ENCODE assay signal across 18 cellular contexts in the genomic region with DNA sequence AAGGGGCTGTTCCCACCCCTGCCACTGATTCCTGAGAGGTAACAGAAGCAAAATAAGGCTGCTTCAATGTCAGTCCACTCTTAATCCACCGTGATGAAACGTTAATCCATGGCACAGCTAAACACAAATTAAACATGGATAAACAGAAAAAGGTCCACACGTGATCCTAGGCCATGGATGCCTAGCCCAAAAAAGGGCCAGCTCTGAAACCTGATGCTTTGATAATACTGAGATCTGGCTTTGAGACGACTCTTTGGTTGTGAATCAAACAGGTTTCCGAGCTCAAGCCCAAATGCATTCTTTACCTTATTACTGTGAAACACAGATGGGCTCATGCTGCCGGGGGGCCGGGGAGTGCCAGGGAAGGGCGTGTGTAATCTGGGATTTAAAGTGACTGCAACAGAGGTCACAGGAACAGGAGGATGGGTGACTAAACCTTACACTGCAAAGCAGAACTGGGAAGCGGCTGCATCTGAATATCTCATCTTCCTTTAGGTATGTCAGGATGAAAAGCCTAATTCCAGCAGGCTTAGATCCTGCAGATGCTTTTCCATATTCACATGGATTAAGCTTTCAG.
DNase-seq lines count a peak whose midpoint lies in the region; ATAC-seq, FAIRE-seq and TF ChIP-seq lines count a peak whose summit lies in the region.
"Had no signal": no experiment of that assay in that cellular context is flagged by ENCODE, and none has a peak within 500 bp of the region (broad histone marks: within the 10 kb centered on the region; RNA-seq: fewer than 3 reads in every experiment).

No MANE protein-coding gene starts in this region.

- no peaks in the 10 kb centered on the region for H3K9me3 Mint-ChIP-seq in astrocyte (ENCODE audit: unreplicated experiment)
- H3K9me3 Mint-ChIP-seq: activated CD4-positive, alpha-beta T cell treated with anti-CD3 and anti-CD28 coated beads, Interleukin-2, amount 10 ng/mL, durations not matched to agents 24 days and 14 days; activated T-helper 2 cell treated with anti-CD3 and anti-CD28 coated beads, Interferon-gamma antibody, Interleukin-2, Interleukin-4, amounts not matched to agents 10 μg/mL and 5 μg/mL and 100 μg/mL, durations not matched to agents 14 hours and 24 hours and 36 hours; T-cell had no signal

- TF ChIP-seq RAD21 in SK-N-SH (IDR thresholded peaks at IDR 0.05; ENCODE audit: low read length): no peak

- H2AFZ ChIP-seq in SK-N-SH (ENCODE audit: low read depth): no peak overlapping the region
- H2AFZ ChIP-seq in astrocyte (ENCODE audit: low read depth, low read length): no peak overlapping the region
- H2AFZ ChIP-seq: parathyroid adenoma had no signal

- H3K9me2 ChIP-seq in SK-N-SH: no peaks in the 10 kb centered on the region

- POLR2A ChIA-PET in SK-N-SH (lab: Yijun Ruan, JAX): interaction anchor here (0.6 to 1.4 kb wide), 3 partner anchors 9 to 15 kb away, joined by 3 to 6 read pairs (median 4); no protein-coding TSS in a partner anchor

- H3K36me3 ChIP-seq in SK-N-SH (replicated peaks in 1 of 2; ENCODE audit: control insufficient read depth in 1 of 2, insufficient read depth in 2 of 2, low read length in 1 of 2) (peaks cover 0 to 20% of the 10 kb centered on the region in 2 experiments), astrocyte (ENCODE audit: insufficient read depth, low read length) (no peaks in the 10 kb centered on the region), right atrium auricular region (peaks cover 15% of the 10 kb centered on the region), thoracic aorta (no peaks in the 10 kb centered on the region)

- H3K27ac ChIP-seq in SK-N-SH (ENCODE audit: low read depth in 2 of 2, low read length in 1 of 2): peak overlapping the region; percentile 43 to 62; a peak in 3 of 4 replicates
- no peak overlapping the region for H3K27ac ChIP-seq in astrocyte (ENCODE audit: low read depth, low read length)
- H3K27ac ChIP-seq in right atrium auricular region: peak overlapping the region; percentile 65 to 66
- H3K27ac ChIP-seq in thoracic aorta: peak overlapping the region; percentile 58 to 62
- H3K27ac ChIP-seq: colonic mucosa, lower lobe of right lung, parathyroid adenoma had no signal

- peaks cover 6% of the 10 kb centered on the region for H3F3A ChIP-seq in SK-N-SH (replicated peaks; ENCODE audit: insufficient read depth)

- H3K79me2 ChIP-seq in SK-N-SH (ENCODE audit: insufficient read depth): peaks cover 89% of the 10 kb centered on the region
- peaks cover 79% of the 10 kb centered on the region for H3K79me2 ChIP-seq in astrocyte (ENCODE audit: insufficient read depth, low read length)

- ATAC-seq in SK-N-SH treated with all-trans-retinoic acid at 6 μM for 48 hours (no peak), thoracic aorta (ENCODE audit: insufficient number of reproducible peaks, low FRiP score, low read depth) (no peak), HG03342 (IDR thresholded peaks at IDR 0.05; ENCODE audit: unreplicated experiment) (no peak), GM21619 (IDR thresholded peaks at IDR 0.05; ENCODE audit: unreplicated experiment) (no peak)
- ATAC-seq: lower lobe of right lung, T-cell had no signal

- H3K4me1 Mint-ChIP-seq in astrocyte (ENCODE audit: low read depth, unreplicated experiment): peaks cover 29% of the 10 kb centered on the region
- H3K4me1 Mint-ChIP-seq: activated CD4-positive, alpha-beta T cell treated with anti-CD3 and anti-CD28 coated beads, Interleukin-2, amount 10 ng/mL, durations not matched to agents 24 days and 14 days; T-cell had no signal

- no peaks in the 10 kb centered on the region for H3K9me3 ChIP-seq in SK-N-SH
- H3K9me3 ChIP-seq in astrocyte (ENCODE audit: insufficient read depth, low read depth, low read length): no peaks in the 10 kb centered on the region
- no peaks in the 10 kb centered on the region for H3K9me3 ChIP-seq in right atrium auricular region
- no peaks in the 10 kb centered on the region for H3K9me3 ChIP-seq in thoracic aorta
- H3K9me3 ChIP-seq: colonic mucosa, lower lobe of right lung had no signal

- H3K4me3 ChIP-seq in SK-N-SH (ENCODE audit: low read depth in 2 of 2, low read length in 1 of 2) (no peak overlapping the region), astrocyte (ENCODE audit: insufficient read depth, low read depth, low read length) (no peak overlapping the region), right atrium auricular region (no peak overlapping the region), thoracic aorta (peak overlapping the region; percentile 7)
- H3K4me3 ChIP-seq: colonic mucosa, lower lobe of right lung had no signal

- H3K27me3 ChIP-seq in SK-N-SH (ENCODE audit: insufficient read depth): no peaks in the 10 kb centered on the region
- H3K27me3 ChIP-seq in astrocyte (ENCODE audit: insufficient read depth, low read length): no peaks in the 10 kb centered on the region
- H3K27me3 ChIP-seq in right atrium auricular region: no peaks in the 10 kb centered on the region
- H3K27me3 ChIP-seq in thoracic aorta (replicated peaks; ENCODE audit: insufficient read depth): no peaks in the 10 kb centered on the region
- H3K27me3 ChIP-seq: colonic mucosa had no signal

- H3K4me2 ChIP-seq in SK-N-SH: no peak overlapping the region
- peak overlapping the region; percentile 26 for H3K4me2 ChIP-seq in astrocyte (ENCODE audit: low read length)

- DNase-seq in SK-N-SH (peak; percentile 56), astrocyte (ENCODE audit: low read depth) (peak; percentile 39), right atrium auricular region (ENCODE audit: low spot score) (no peak), thoracic aorta (ENCODE audit: low spot score) (no peak)
- DNase-seq in stimulated activated CD4-positive, alpha-beta T cell treated with anti-CD3 and anti-CD28 coated beads, Interleukin-1b, Interleukin-23, amount 100 ng/mL, for 48 hours: no peak
- DNase-seq: activated CD4-positive, alpha-beta T cell treated with anti-CD3 and anti-CD28 coated beads, Interleukin-2, amount 10 ng/mL, durations not matched to agents 24 days and 14 days; colonic mucosa; hippocampal formation; lower lobe of right lung; NCI-H187 treated with DMSO at 0.1 percent for 48 hours; T-cell had no signal

- CTCF ChIA-PET in SK-N-SH (lab: Yijun Ruan, JAX): interaction anchor here (0.7 to 3.6 kb wide), 10 partner anchors 8 to 33 kb away, joined by 3 to 21 read pairs (median 4); no protein-coding TSS in a partner anchor

- peaks cover 68% of the 10 kb centered on the region for H4K20me1 ChIP-seq in SK-N-SH (ENCODE audit: insufficient read depth)
- peaks cover 90% of the 10 kb centered on the region for H4K20me1 ChIP-seq in astrocyte (ENCODE audit: insufficient read depth, low read length)

- peaks cover 28 to 79% of the 10 kb centered on the region in 2 experiments for H3K4me1 ChIP-seq in SK-N-SH (ENCODE audit: control insufficient read depth in 1 of 2, insufficient read depth in 2 of 2, low read depth in 1 of 2, low read length in 1 of 2)
- H3K4me1 ChIP-seq in astrocyte (ENCODE audit: insufficient read depth, low read length): peaks cover 19% of the 10 kb centered on the region
- H3K4me1 ChIP-seq in right atrium auricular region: peaks cover 0 to 50% of the 10 kb centered on the region in 2 donors
- peaks cover 27 to 88% of the 10 kb centered on the region in 2 donors for H3K4me1 ChIP-seq in thoracic aorta (ENCODE audit: control insufficient read depth in 1 of 2, low read depth in 2 of 2)

- TF ChIP-seq CTCF in SK-N-SH (IDR thresholded peaks at IDR 0.05): no peak
- no peak for TF ChIP-seq CTCF in astrocyte (IDR thresholded peaks at IDR 0.05; ENCODE audit: insufficient read depth, low read depth, low read length)
- TF ChIP-seq CTCF in right atrium auricular region (IDR thresholded peaks at IDR 0.05): no peak
- TF ChIP-seq CTCF in thoracic aorta (IDR thresholded peaks at IDR 0.05): no peak

- no peak overlapping the region for H3K4me3 Mint-ChIP-seq in astrocyte (ENCODE audit: unreplicated experiment)
- H3K4me3 Mint-ChIP-seq: activated CD4-positive, alpha-beta T cell treated with anti-CD3 and anti-CD28 coated beads, Interleukin-2, amount 10 ng/mL, durations not matched to agents 24 days and 14 days; T-cell had no signal

- 73% methylated on average over 9 of the region's 9 CpGs for WGBS in SK-N-SH (ENCODE audit: low lambda C conversion rate)

- no peak for TF ChIP-seq EP300 in SK-N-SH (IDR thresholded peaks at IDR 0.05; ENCODE audit: borderline replicate concordance in 1 of 2, low read depth in 1 of 2, low read length in 1 of 2)

- no peak for FAIRE-seq in astrocyte (lab: Jason Lieb, UNC)
- FAIRE-seq: A204.1, H54 had no signal

- H3K36me3 Mint-ChIP-seq in astrocyte (ENCODE audit: low read depth, unreplicated experiment): peaks cover 15% of the 10 kb centered on the region
- H3K36me3 Mint-ChIP-seq: T-cell had no signal

- H3K27ac Mint-ChIP-seq in astrocyte (ENCODE audit: unreplicated experiment): peak overlapping the region; percentile 4
- H3K27ac Mint-ChIP-seq: activated CD4-positive, alpha-beta T cell treated with anti-CD3 and anti-CD28 coated beads, Interleukin-2, amount 10 ng/mL, durations not matched to agents 24 days and 14 days; activated T-helper 2 cell treated with anti-CD3 and anti-CD28 coated beads, Interferon-gamma antibody, Interleukin-2, Interleukin-4, amounts not matched to agents 10 μg/mL and 5 μg/mL and 100 μg/mL, durations not matched to agents 14 hours and 24 hours and 36 hours; T-cell had no signal

- no peaks in the 10 kb centered on the region for H3K27me3 Mint-ChIP-seq in astrocyte (ENCODE audit: low read depth, unreplicated experiment)

- no peak overlapping the region for H3K9ac ChIP-seq in SK-N-SH
- H3K9ac ChIP-seq in astrocyte (ENCODE audit: low read length): no peak overlapping the region
- H3K9ac ChIP-seq: parathyroid adenoma had no signal

TF ChIP-seq in SK-N-SH, 30 proteins besides CTCF, POLR2A, EP300 and RAD21 (continues in another document):
- peak; percentile 34; the same call in 1 of the 2 replicates for TF ChIP-seq GATA2 (CRISPR knock-in tag; IDR thresholded peaks at IDR 0.05)

TF ChIP-seq in SK-N-SH treated with all-trans-retinoic acid at 6 μM for 48 hours, 23 proteins besides CTCF, POLR2A, EP300 and RAD21:
- no peak for TF ChIP-seq RARB (CRISPR knock-in tag; IDR thresholded peaks at IDR 0.05)

Comparison
In these comparisons a context has a peak if more than half of its experiments do, and no peak if none do; other contexts are left out.
1. DNase-seq: peak in SK-N-SH (single experiment) and astrocyte (single experiment); none in right atrium auricular region (single experiment), thoracic aorta (single experiment) and stimulated activated CD4-positive, alpha-beta T cell treated with anti-CD3 and anti-CD28 coated beads, Interleukin-1b, Interleukin-23, amount 100 ng/mL, for 48 hours (single experiment).